ENCODE assay signal across 11 cellular contexts in genomic region chr2:68769586-68770270, GRCh38. TPM values are rescaled to one million over a fixed set of nuclear protein-coding genes. Genes with fewer than 3 reads are reported as not detected.
DNase-seq lines count a peak whose midpoint lies in the region; ATAC-seq lines count a peak whose summit lies in the region.
"Had no signal": no experiment of that assay in that cellular context is flagged by ENCODE, and none has a peak within 500 bp of the region (broad histone marks: within the 10 kb centered on the region; RNA-seq: fewer than 3 reads in every experiment).

No MANE protein-coding gene starts in this region.

- no peak overlapping the region for H3K9ac ChIP-seq in BLaER1
- H3K9ac ChIP-seq: KMS-11 had no signal

- in situ Hi-C loops in KBM-7 (cut with MboI; ENCODE audit: low pct_unique_long_range_greater_than_20kb, low sequenced_read_pairs), result no loop called here

- H3K27me3 Mint-ChIP-seq in activated naive CD8-positive, alpha-beta T cell treated with anti-CD3 and anti-CD28 coated beads for 36 hours, result no peaks in the 10 kb centered on the region
- no peaks in the 10 kb centered on the region for H3K27me3 Mint-ChIP-seq in memory B cell

- H3K4me3 ChIP-seq in BLaER1, result no peak overlapping the region

- H3K9me3 ChIP-seq in BLaER1, result no peaks in the 10 kb centered on the region

- H3K4me1 Mint-ChIP-seq in activated naive CD8-positive, alpha-beta T cell treated with anti-CD3 and anti-CD28 coated beads for 36 hours, result peaks cover 95% of the 10 kb centered on the region
- H3K4me1 Mint-ChIP-seq in memory B cell, result peaks cover 83% of the 10 kb centered on the region

- peaks cover 8% of the 10 kb centered on the region for H3K36me3 ChIP-seq in BLaER1

- H3K4me1 ChIP-seq in BLaER1, result peaks cover 100% of the 10 kb centered on the region

- H3K9me3 Mint-ChIP-seq in activated naive CD8-positive, alpha-beta T cell treated with anti-CD3 and anti-CD28 coated beads for 36 hours, result no peaks in the 10 kb centered on the region
- H3K9me3 Mint-ChIP-seq in memory B cell, result no peaks in the 10 kb centered on the region

- peak; percentile 34 for DNase-seq in HPDE6-E6E7 (ENCODE audit: extremely low spot score)
- DNase-seq in activated naive CD8-positive, alpha-beta T cell treated with anti-CD3 and anti-CD28 coated beads for 36 hours, result no peak
- DNase-seq in memory B cell (ENCODE audit: low spot score in 2 of 2), result no peak
- no peak for DNase-seq in DMS 273 (lab: John Stamatoyannopoulos, UW; ENCODE audit: unreplicated experiment)
- DNase-seq in DMS79 treated with DMSO at 0.1 percent for 48 hours (lab: John Stamatoyannopoulos, UW), result no peak
- DNase-seq in KBM-7, result no peak
- DNase-seq: NCI-H69 had no signal

- H3K36me3 Mint-ChIP-seq in activated naive CD8-positive, alpha-beta T cell treated with anti-CD3 and anti-CD28 coated beads for 36 hours, result peaks cover 18% of the 10 kb centered on the region
- no peaks in the 10 kb centered on the region for H3K36me3 Mint-ChIP-seq in memory B cell

- no peaks in the 10 kb centered on the region for H3K27me3 ChIP-seq in BLaER1

- H3K4me2 ChIP-seq in BLaER1, result peak overlapping the region; percentile 94

- peak overlapping the region; percentile 77 for H3K27ac ChIP-seq in BLaER1
- H3K27ac ChIP-seq: C4-2B had no signal

- ATAC-seq in memory B cell (ENCODE audit: low read depth), result no peak
- ATAC-seq in HG02759 (IDR thresholded peaks at IDR 0.05; ENCODE audit: unreplicated experiment), result no peak

- peak overlapping the region; percentile 90 for H3K27ac Mint-ChIP-seq in activated naive CD8-positive, alpha-beta T cell treated with anti-CD3 and anti-CD28 coated beads for 36 hours
- H3K27ac Mint-ChIP-seq in memory B cell, result peak overlapping the region; percentile 96

- peak overlapping the region; percentile 30 for H3K4me3 Mint-ChIP-seq in activated naive CD8-positive, alpha-beta T cell treated with anti-CD3 and anti-CD28 coated beads for 36 hours
- H3K4me3 Mint-ChIP-seq in memory B cell, result peak overlapping the region; percentile 77

- no peaks in the 10 kb centered on the region; the same call in 1 of the 2 replicates for H4K20me1 ChIP-seq in BLaER1

RNA-seq across cellular contexts. Expression of gene ARHGAP25, which starts 35.1 kb away (rescaled TPM):
- 10 to 100 TPM; 47.4 to 51.0 TPM for total RNA-seq in activated naive CD8-positive, alpha-beta T cell treated with anti-CD3 and anti-CD28 coated beads for 36 hours
